ENCODE assay signal across 1 cellular context in genomic region chr16:31206776-31207175, GRCh38.
TF ChIP-seq lines count a peak whose summit lies in the region.

No MANE protein-coding gene starts in this region.

TF ChIP-seq in HepG2, 621 proteins besides CTCF, POLR2A, EP300 and RAD21 (continued from another document):
- no peak for TF ChIP-seq HOXA5 (CRISPR knock-in tag; IDR thresholded peaks at IDR 0.05)
- no peak for TF ChIP-seq RNF219 (CRISPR knock-in tag; IDR thresholded peaks at IDR 0.05)
- no peak for TF ChIP-seq PRPF4 (IDR thresholded peaks at IDR 0.05; ENCODE audit: low read depth, low read length, poor library complexity, severe bottlenecking)
- TF ChIP-seq TEAD2 (CRISPR knock-in tag; IDR thresholded peaks at IDR 0.05), result no peak
- no peak for TF ChIP-seq XBP1 (CRISPR knock-in tag; IDR thresholded peaks at IDR 0.05)
- no peak for TF ChIP-seq ZNF280D (CRISPR knock-in tag; IDR thresholded peaks at IDR 0.05)
- TF ChIP-seq MIXL1 (CRISPR knock-in tag; IDR thresholded peaks at IDR 0.05), result no peak
- no peak for TF ChIP-seq SAFB2 (CRISPR knock-in tag; IDR thresholded peaks at IDR 0.05; ENCODE audit: borderline replicate concordance, low read depth)
- no peak for TF ChIP-seq IRF9 (CRISPR knock-in tag; IDR thresholded peaks at IDR 0.05; ENCODE audit: borderline replicate concordance)
- no peak for TF ChIP-seq ZBTB46 (CRISPR knock-in tag; IDR thresholded peaks at IDR 0.05; ENCODE audit: borderline replicate concordance)
- peak; percentile 96 for TF ChIP-seq TEAD3 (CRISPR knock-in tag; optimal IDR thresholded peaks at IDR 0.05; ENCODE audit: borderline replicate concordance)
- TF ChIP-seq ZBTB2 (CRISPR knock-in tag; IDR thresholded peaks at IDR 0.05; ENCODE audit: low read depth), result no peak
- TF ChIP-seq REXO4 (CRISPR knock-in tag; IDR thresholded peaks at IDR 0.05; ENCODE audit: borderline replicate concordance), result no peak
- TF ChIP-seq KDM4B (CRISPR knock-in tag; IDR thresholded peaks at IDR 0.05), result 0 out of 2 replicates have a peak, but pooled peaks have one; percentile 19
- no peak for TF ChIP-seq ARID3A (IDR thresholded peaks at IDR 0.05; ENCODE audit: low read depth, low read length)
- no peak for TF ChIP-seq HINFP (CRISPR knock-in tag; IDR thresholded peaks at IDR 0.05; ENCODE audit: low read depth)
- no peak for TF ChIP-seq ZNF225 (CRISPR knock-in tag; IDR thresholded peaks at IDR 0.05)
- no peak for TF ChIP-seq MAFG (CRISPR knock-in tag; IDR thresholded peaks at IDR 0.05)
- no peak for TF ChIP-seq YY1 (IDR thresholded peaks at IDR 0.05; ENCODE audit: insufficient read depth, insufficient replicate concordance, low read depth, low read length)
- no peak for TF ChIP-seq CEBPG (CRISPR knock-in tag; IDR thresholded peaks at IDR 0.05)
- TF ChIP-seq ZNF224 (CRISPR knock-in tag; IDR thresholded peaks at IDR 0.05), result no peak
- TF ChIP-seq ZNF629 (CRISPR knock-in tag; conservative IDR thresholded peaks at IDR 0.05), result no peak
- TF ChIP-seq ZNF121 (CRISPR knock-in tag; IDR thresholded peaks at IDR 0.05), result no peak
- no peak; the same call in 1 of the 2 replicates for TF ChIP-seq ZNF558 (CRISPR knock-in tag; IDR thresholded peaks at IDR 0.05; ENCODE audit: borderline replicate concordance)
- TF ChIP-seq ZNF124 (CRISPR knock-in tag; IDR thresholded peaks at IDR 0.05), result no peak
- TF ChIP-seq SMARCE1 (IDR thresholded peaks at IDR 0.05; ENCODE audit: borderline replicate concordance), result no peak
- no peak for TF ChIP-seq SSRP1 (CRISPR knock-in tag; IDR thresholded peaks at IDR 0.05)
- no peak for TF ChIP-seq KLF13 (CRISPR knock-in tag; IDR thresholded peaks at IDR 0.05)
- no peak for TF ChIP-seq ZHX1 (CRISPR knock-in tag; IDR thresholded peaks at IDR 0.05; ENCODE audit: low read depth)
- TF ChIP-seq MXD3 (CRISPR knock-in tag; IDR thresholded peaks at IDR 0.05), result no peak
- TF ChIP-seq MTF1 (CRISPR knock-in tag; IDR thresholded peaks at IDR 0.05), result no peak
- TF ChIP-seq SRY (CRISPR knock-in tag; IDR thresholded peaks at IDR 0.05), result no peak
- no peak for TF ChIP-seq RBFOX2 (IDR thresholded peaks at IDR 0.05; ENCODE audit: low read depth, low read length)
- peak; percentile 40; the same call in 1 of the 2 replicates for TF ChIP-seq CREM (IDR thresholded peaks at IDR 0.05)
- TF ChIP-seq CREM (CRISPR knock-in tag; IDR thresholded peaks at IDR 0.05), result no peak
- no peak for TF ChIP-seq ZXDC (CRISPR knock-in tag; IDR thresholded peaks at IDR 0.05)
- no peak for TF ChIP-seq GPN1 (CRISPR knock-in tag; IDR thresholded peaks at IDR 0.05; ENCODE audit: borderline replicate concordance)
- TF ChIP-seq ZNF782 (CRISPR knock-in tag; IDR thresholded peaks at IDR 0.05; ENCODE audit: borderline replicate concordance), result no peak
- no peak for TF ChIP-seq ETV6 (CRISPR knock-in tag; conservative IDR thresholded peaks at IDR 0.05)
- TF ChIP-seq MED1 (CRISPR knock-in tag; IDR thresholded peaks at IDR 0.05), result peak; percentile 46; the same call in 1 of the 2 replicates
